Comparison of ENCODE assay signal across 3 cellular contexts in genomic region chr14:37555596-37555995, GRCh38. TPM values are rescaled to one million over a fixed set of nuclear protein-coding genes. Genes with fewer than 3 reads are reported as not detected.
"Had no signal": no experiment of that assay in that cellular context is flagged by ENCODE, and none has a peak within 500 bp of the region (broad histone marks: within the 10 kb centered on the region; RNA-seq: fewer than 3 reads in every experiment).

No MANE protein-coding gene starts in this region.

RNA-seq across cellular contexts. Expression of gene FOXA1, which starts 39.5 kb away (rescaled TPM):
- total RNA-seq: GM23248, GM23338 had no signal
- polyA plus RNA-seq: GM23338 had no signal

RNA-seq across cellular contexts. Expression of gene TTC6, which starts 39.8 kb away (rescaled TPM):
- total RNA-seq: GM23248, GM23338, H1 had no signal
- polyA plus RNA-seq: GM23248 had no signal
